8 cellular contexts compared by ENCODE assay signal in the genomic region with DNA sequence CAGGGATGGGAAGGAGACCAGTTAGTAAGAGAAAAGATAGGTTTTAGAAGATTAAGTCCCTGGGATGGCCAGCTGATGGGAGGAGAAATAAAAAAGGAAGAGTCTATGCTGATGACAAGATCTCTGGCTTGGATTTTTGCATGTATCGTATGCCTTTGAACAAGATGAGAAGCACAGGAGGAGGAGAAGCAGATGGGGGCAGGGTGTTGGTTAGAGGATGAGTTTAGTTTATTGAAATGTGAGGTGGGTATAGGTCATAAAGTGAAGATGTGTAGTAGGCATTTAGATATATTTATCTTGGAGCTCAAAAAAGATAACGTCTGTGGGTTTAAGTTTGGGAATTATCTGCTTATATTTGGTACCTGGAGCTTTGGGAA. TPM values are rescaled to one million over a fixed set of nuclear protein-coding genes. Genes with fewer than 3 reads are reported as not detected.
DNase-seq lines count a peak whose midpoint lies in the region; ATAC-seq and TF ChIP-seq lines count a peak whose summit lies in the region.

No MANE protein-coding gene starts in this region.

- no peak for TF ChIP-seq CTCF in testis (IDR thresholded peaks at IDR 0.05)

- H3K4me3 ChIP-seq in testis = peak overlapping the region; percentile 86 to 96

- H3K27me3 ChIP-seq in testis = no peaks in the 10 kb centered on the region

- peak overlapping the region; percentile 92 to 95 for H3K27ac ChIP-seq in testis

- peaks cover 3% of the 10 kb centered on the region for H3K4me1 ChIP-seq in testis

- intact Hi-C loops in testis (cut with DNase I; ENCODE audit: low total_unique reads) = no loop called here

- ATAC-seq in SK-N-SH treated with all-trans-retinoic acid at 6 μM for 48 hours (peak; percentile 0; the same call in 2 of the 3 replicates), GM18858 (IDR thresholded peaks at IDR 0.05; ENCODE audit: unreplicated experiment) (no peak)

- peak; percentile 56 for DNase-seq in NCI-H82 (lab: John Stamatoyannopoulos, UW)
- no peak for DNase-seq in NCI-H82 treated with DMSO at 0.1 percent for 48 hours (lab: John Stamatoyannopoulos, UW; ENCODE audit: unreplicated experiment)
- DNase-seq in inferior parietal cortex (ENCODE audit: extremely low spot score) = peak; percentile 45
- peak; percentile 22 for DNase-seq in testis
- no peak for DNase-seq in central memory CD4-positive, alpha-beta T cell
- DNase-seq in NCI-H2196 treated with DMSO at 0.1 percent for 48 hours (lab: John Stamatoyannopoulos, UW; ENCODE audit: unreplicated experiment) = no peak

- no peak for TF ChIP-seq POLR2A in testis (IDR thresholded peaks at IDR 0.05)

- H3K36me3 ChIP-seq in testis (ENCODE audit: low read depth, missing control alignments) = no peaks in the 10 kb centered on the region

- 9 to 20% methylated on average over 2 of the region's 2 CpGs for WGBS in testis, 2 donors

- no peaks in the 10 kb centered on the region for H3K9me3 ChIP-seq in testis

TF ChIP-seq in SK-N-SH treated with all-trans-retinoic acid at 6 μM for 48 hours, 23 proteins besides CTCF, POLR2A, EP300 and RAD21:
- TF ChIP-seq ZFP30 (CRISPR knock-in tag; IDR thresholded peaks at IDR 0.05) = no peak
- TF ChIP-seq CSDC2 (CRISPR knock-in tag; IDR thresholded peaks at IDR 0.05) = no peak
- TF ChIP-seq TOX (CRISPR knock-in tag; IDR thresholded peaks at IDR 0.05; ENCODE audit: borderline replicate concordance) = no peak
- no peak for TF ChIP-seq ESRRG (CRISPR knock-in tag; IDR thresholded peaks at IDR 0.05)
- TF ChIP-seq ZNF70 (CRISPR knock-in tag; IDR thresholded peaks at IDR 0.05) = no peak
- TF ChIP-seq ZNF8 (CRISPR knock-in tag; IDR thresholded peaks at IDR 0.05) = no peak
- TF ChIP-seq, protein P1, sequence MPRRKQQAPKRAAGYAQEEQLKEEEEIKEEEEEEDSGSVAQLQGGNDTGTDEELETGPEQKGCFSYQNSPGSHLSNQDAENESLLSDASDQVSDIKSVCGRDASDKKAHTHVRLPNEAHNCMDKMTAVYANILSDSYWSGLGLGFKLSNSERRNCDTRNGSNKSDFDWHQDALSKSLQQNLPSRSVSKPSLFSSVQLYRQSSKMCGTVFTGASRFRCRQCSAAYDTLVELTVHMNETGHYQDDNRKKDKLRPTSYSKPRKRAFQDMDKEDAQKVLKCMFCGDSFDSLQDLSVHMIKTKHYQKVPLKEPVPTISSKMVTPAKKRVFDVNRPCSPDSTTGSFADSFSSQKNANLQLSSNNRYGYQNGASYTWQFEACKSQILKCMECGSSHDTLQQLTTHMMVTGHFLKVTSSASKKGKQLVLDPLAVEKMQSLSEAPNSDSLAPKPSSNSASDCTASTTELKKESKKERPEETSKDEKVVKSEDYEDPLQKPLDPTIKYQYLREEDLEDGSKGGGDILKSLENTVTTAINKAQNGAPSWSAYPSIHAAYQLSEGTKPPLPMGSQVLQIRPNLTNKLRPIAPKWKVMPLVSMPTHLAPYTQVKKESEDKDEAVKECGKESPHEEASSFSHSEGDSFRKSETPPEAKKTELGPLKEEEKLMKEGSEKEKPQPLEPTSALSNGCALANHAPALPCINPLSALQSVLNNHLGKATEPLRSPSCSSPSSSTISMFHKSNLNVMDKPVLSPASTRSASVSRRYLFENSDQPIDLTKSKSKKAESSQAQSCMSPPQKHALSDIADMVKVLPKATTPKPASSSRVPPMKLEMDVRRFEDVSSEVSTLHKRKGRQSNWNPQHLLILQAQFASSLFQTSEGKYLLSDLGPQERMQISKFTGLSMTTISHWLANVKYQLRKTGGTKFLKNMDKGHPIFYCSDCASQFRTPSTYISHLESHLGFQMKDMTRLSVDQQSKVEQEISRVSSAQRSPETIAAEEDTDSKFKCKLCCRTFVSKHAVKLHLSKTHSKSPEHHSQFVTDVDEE (CRISPR knock-in tag; IDR thresholded peaks at IDR 0.05) = no peak
- no peak for TF ChIP-seq ISL1 (CRISPR knock-in tag; IDR thresholded peaks at IDR 0.05)
- TF ChIP-seq GLIS3 (CRISPR knock-in tag; IDR thresholded peaks at IDR 0.05) = no peak
TF ChIP-seq in SK-N-SH treated with all-trans-retinoic acid at 6 μM for 48 hours: peak in this region for 0.

RNA-seq across cellular contexts. Expression of a gene that starts 1.4 kb away (rescaled TPM):
- total RNA-seq in testis = 10 to 100 TPM; 19.8 to 23.5 TPM
- 44.6 TPM for polyA plus RNA-seq in testis (ENCODE audit: insufficient read depth, low read depth, low replicate concordance)

RNA-seq across cellular contexts. Expression of a gene that starts 43.4 kb away (rescaled TPM):
- 1 to 10 TPM; 6.1 to 6.7 TPM for total RNA-seq in testis
- polyA plus RNA-seq in testis (ENCODE audit: insufficient read depth, low read depth, low replicate concordance) = 3.7 TPM

RNA-seq across cellular contexts. Expression of a gene that starts 45.7 kb away (rescaled TPM):
- 10 to 100 TPM; 59.4 to 62.2 TPM for total RNA-seq in testis
- polyA plus RNA-seq in testis (ENCODE audit: insufficient read depth, low read depth, low replicate concordance) = 34.5 TPM

Comparison
In these comparisons a context has a peak if more than half of its experiments do, and no peak if none do; other contexts are left out.
1. DNase-seq: peak in NCI-H82 (single experiment), inferior parietal cortex (single experiment) and testis (single experiment); none in NCI-H82 treated with DMSO at 0.1 percent for 48 hours (single experiment), central memory CD4-positive, alpha-beta T cell (single experiment) and NCI-H2196 treated with DMSO at 0.1 percent for 48 hours (single experiment).